8 cellular contexts compared by ENCODE assay signal in genomic region chr12:98847242-98847641, GRCh38.
"Had no signal": no experiment of that assay in that cellular context is flagged by ENCODE, and none has a peak within 500 bp of the region (broad histone marks: within the 10 kb centered on the region; RNA-seq: fewer than 3 reads in every experiment).

No MANE protein-coding gene starts in this region.

- H3K36me3 ChIP-seq: HAP-1 had no signal

- H3K9me3 Mint-ChIP-seq: GM23338, H9, HFFc6 had no signal

- H3K4me3 ChIP-seq: GM23248, GM23338, HAP-1 had no signal

- H3K4me3 Mint-ChIP-seq: GM23338, H9, HFFc6 had no signal

- DNase-seq: GM23248, GOT3, H7, H9, HCEC 1CT, HFFc6 had no signal

- H3K4me1 ChIP-seq: HAP-1 had no signal

- H3K27ac ChIP-seq: GM23248 had no signal

- H3K9me3 ChIP-seq: HAP-1 had no signal

- H3K27ac Mint-ChIP-seq: GM23338, HFFc6 had no signal
